In genomic region chr5:88708021-88708420, GRCh38 we compare ENCODE assay signal across 29 cellular contexts.
"Had no signal": no experiment of that assay in that cellular context is flagged by ENCODE, and none has a peak within 500 bp of the region (broad histone marks: within the 10 kb centered on the region; RNA-seq: fewer than 3 reads in every experiment).

No MANE protein-coding gene starts in this region.

- H3K9me3 Mint-ChIP-seq: activated CD4-positive, alpha-beta memory T cell treated with anti-CD3 and anti-CD28 coated beads, Interleukin-2, amount 10 ng/mL, durations not matched to agents 7 days and 5 days; activated CD4-positive, alpha-beta T cell treated with anti-CD3 and anti-CD28 coated beads, Interleukin-2, amount 10 ng/mL, durations not matched to agents 24 days and 14 days; activated T-cell treated with anti-CD3 and anti-CD28 coated beads, Interleukin-2, amount 50 U/mL, for 24 hours; activated T-cell treated with anti-CD3 and anti-CD28 coated beads, Interleukin-2, amount 50 U/mL, for 72 hours; effector memory CD8-positive, alpha-beta T cell had no signal

- H3K27me3 ChIP-seq: body of pancreas, gastrocnemius medialis had no signal

- H3K36me3 Mint-ChIP-seq: activated naive CD8-positive, alpha-beta T cell had no signal

- H3K9me3 ChIP-seq: body of pancreas, esophagus muscularis mucosa, gastrocnemius medialis had no signal

- H3K36me3 ChIP-seq: esophagus muscularis mucosa, gastrocnemius medialis had no signal

- H3K4me3 ChIP-seq: body of pancreas, esophagus muscularis mucosa, gastrocnemius medialis had no signal

- H3K4me1 ChIP-seq: body of pancreas, esophagus muscularis mucosa, foreskin keratinocyte, gastrocnemius medialis had no signal

- H3K27ac ChIP-seq: body of pancreas, esophagus muscularis mucosa, foreskin keratinocyte, gastrocnemius medialis had no signal

- H3K4me3 Mint-ChIP-seq: activated CD4-positive, alpha-beta memory T cell treated with anti-CD3 and anti-CD28 coated beads, Interleukin-2, amount 10 ng/mL, durations not matched to agents 7 days and 5 days; activated CD4-positive, alpha-beta T cell treated with anti-CD3 and anti-CD28 coated beads for 36 hours; activated CD4-positive, alpha-beta T cell treated with anti-CD3 and anti-CD28 coated beads, Interleukin-2, amount 10 ng/mL, durations not matched to agents 24 days and 14 days; activated naive CD8-positive, alpha-beta T cell; activated T-cell treated with anti-CD3 and anti-CD28 coated beads, Interleukin-2, amount 50 U/mL, for 24 hours; activated T-cell treated with anti-CD3 and anti-CD28 coated beads, Interleukin-2, amount 50 U/mL, for 72 hours; effector memory CD8-positive, alpha-beta T cell had no signal

- FAIRE-seq: colon had no signal

- ATAC-seq: activated CD4-positive, alpha-beta T cell treated with anti-CD3 and anti-CD28 coated beads for 36 hours; activated T-cell treated with anti-CD3 and anti-CD28 coated beads, Interleukin-2, amount 50 U/mL, for 72 hours; body of pancreas; effector memory CD8-positive, alpha-beta T cell; foreskin keratinocyte had no signal

- H3K4me1 Mint-ChIP-seq: activated CD4-positive, alpha-beta memory T cell treated with anti-CD3 and anti-CD28 coated beads, Interleukin-2, amount 10 ng/mL, durations not matched to agents 7 days and 5 days; activated CD4-positive, alpha-beta T cell treated with anti-CD3 and anti-CD28 coated beads for 36 hours; activated CD4-positive, alpha-beta T cell treated with anti-CD3 and anti-CD28 coated beads, Interleukin-2, amount 10 ng/mL, durations not matched to agents 24 days and 14 days had no signal

- H3K27ac Mint-ChIP-seq: activated CD4-positive, alpha-beta memory T cell treated with anti-CD3 and anti-CD28 coated beads, Interleukin-2, amount 10 ng/mL, durations not matched to agents 7 days and 5 days; activated CD4-positive, alpha-beta T cell treated with anti-CD3 and anti-CD28 coated beads for 36 hours; activated CD4-positive, alpha-beta T cell treated with anti-CD3 and anti-CD28 coated beads, Interleukin-2, amount 10 ng/mL, durations not matched to agents 24 days and 14 days; activated naive CD8-positive, alpha-beta T cell; activated T-cell treated with anti-CD3 and anti-CD28 coated beads, Interleukin-2, amount 50 U/mL, for 24 hours; activated T-cell treated with anti-CD3 and anti-CD28 coated beads, Interleukin-2, amount 50 U/mL, for 72 hours; effector memory CD8-positive, alpha-beta T cell had no signal

- DNase-seq: activated CD4-positive, alpha-beta memory T cell treated with anti-CD3 and anti-CD28 coated beads, Interleukin-2, amount 10 ng/mL, durations not matched to agents 7 days and 5 days; activated CD4-positive, alpha-beta T cell treated with anti-CD3 and anti-CD28 coated beads for 36 hours; activated CD4-positive, alpha-beta T cell treated with anti-CD3 and anti-CD28 coated beads, Interleukin-2, amount 10 ng/mL, durations not matched to agents 24 days and 14 days; activated CD4-positive, CD25-positive, alpha-beta regulatory T cell; activated CD4-positive, CD25-positive, alpha-beta regulatory T cell treated with anti-CD3 and anti-CD28 coated beads, Interleukin-2, amount 50 U/mL, for 72 hours; activated CD8-positive, alpha-beta memory T cell treated with anti-CD3 and anti-CD28 coated beads, Interleukin-2, amount 50 U/mL, for 48 hours; activated effector memory CD4-positive, alpha-beta T cell treated with Interleukin-2 at 50 U/mL for 16 hours; activated gamma-delta T cell treated with Interleukin-2 at 50 U/mL for 16 hours; activated naive CD4-positive, alpha-beta T cell treated with anti-CD3 and anti-CD28 coated beads, Interleukin-2, amount 50 U/mL, for 16 hours; activated naive CD4-positive, alpha-beta T cell treated with Interleukin-2 at 50 U/mL for 16 hours; activated T-cell treated with anti-CD3 and anti-CD28 coated beads for 4 hours; activated T-cell treated with anti-CD3 and anti-CD28 coated beads, Interleukin-2, amount 50 U/mL, for 24 hours; activated T-cell treated with anti-CD3 and anti-CD28 coated beads, Interleukin-2, amount 50 U/mL, for 72 hours; amniotic stem cell; anterior cingulate cortex; body of pancreas; caudate nucleus; cortex of kidney; dermis blood vessel endothelial cell; effector CD4-positive, alpha-beta T cell; effector memory CD8-positive, alpha-beta T cell; erythroblast; gastrocnemius medialis; glutamatergic neuron; T-helper 2 cell had no signal
